Comparison of ENCODE assay signal across 29 cellular contexts in genomic region chr1:48536477-48536876, GRCh38.
A peak's percentile ranks its signal among the peaks of the same experiment; 100 is the strongest.
DNase-seq lines count a peak whose midpoint lies in the region; ATAC-seq lines count a peak whose summit lies in the region.
"Had no signal": no experiment of that assay in that cellular context is flagged by ENCODE, and none has a peak within 500 bp of the region (broad histone marks: within the 10 kb centered on the region; RNA-seq: fewer than 3 reads in every experiment).

No MANE protein-coding gene starts in this region.

- no peak overlapping the region for H3K4me3 ChIP-seq in BLaER1 treated with 17β-estradiol and CSF1 and Interleukin-3, amounts not matched to agents 10 nM and 100 nM
- H3K4me3 ChIP-seq: adrenal gland, esophagus squamous epithelium, heart left ventricle, skin epidermis, transverse colon had no signal

- H4K20me1 ChIP-seq in BLaER1 treated with 17β-estradiol and CSF1 and Interleukin-3, amounts not matched to agents 10 nM and 100 nM: no peaks in the 10 kb centered on the region

- peaks cover 37% of the 10 kb centered on the region for H3K27me3 Mint-ChIP-seq in activated T-helper 17 cell treated with anti-CD3 and anti-CD28 coated beads, Interleukin-2, amount 50 U/mL, for 72 hours
- H3K27me3 Mint-ChIP-seq: stimulated activated memory B cell treated with anti-CD40 and anti-IgM and Interleukin-4, amounts not matched to agents 10 μg/mL and 1 μg/mL and 100 μg/mL, for 72 hours had no signal

- H3K36me3 ChIP-seq in BLaER1 treated with 17β-estradiol and CSF1 and Interleukin-3, amounts not matched to agents 10 nM and 100 nM: no peaks in the 10 kb centered on the region
- H3K36me3 ChIP-seq: adrenal gland, BE2C, esophagus squamous epithelium, heart left ventricle, transverse colon had no signal

- in situ Hi-C loops in G401 (cut with HindIII; ENCODE audit: low sequenced_read_pairs): no loop called here

- peaks cover 0 to 17% (median 12%) of the 10 kb centered on the region in 10 experiments; a peak in 18 of 20 replicates for H3K4me1 ChIP-seq in BLaER1 treated with 17β-estradiol and CSF1 and Interleukin-3, amounts not matched to agents 10 nM and 100 nM
- H3K4me1 ChIP-seq: adrenal gland, BE2C, esophagus squamous epithelium, heart left ventricle, transverse colon had no signal

- H3K36me3 Mint-ChIP-seq in activated T-helper 17 cell treated with anti-CD3 and anti-CD28 coated beads, Interleukin-2, amount 50 U/mL, for 72 hours (ENCODE audit: low read depth): no peaks in the 10 kb centered on the region
- H3K36me3 Mint-ChIP-seq: mesothelial cell of epicardium; stimulated activated memory B cell treated with anti-CD40 and anti-IgM and Interleukin-4, amounts not matched to agents 10 μg/mL and 1 μg/mL and 100 μg/mL, for 72 hours had no signal

- H3K27ac ChIP-seq in BLaER1 treated with 17β-estradiol and CSF1 and Interleukin-3, amounts not matched to agents 10 nM and 100 nM: no peak overlapping the region
- H3K27ac ChIP-seq: adrenal gland, esophagus squamous epithelium, heart left ventricle, RWPE1, skin epidermis, transverse colon had no signal

- ATAC-seq in activated T-helper 17 cell treated with anti-CD3 and anti-CD28 coated beads, Interleukin-2, amount 50 U/mL, for 72 hours (replicated peaks): no peak
- ATAC-seq in HG03097 (IDR thresholded peaks at IDR 0.05; ENCODE audit: low FRiP score, unreplicated experiment) (no peak), HG03460 (IDR thresholded peaks at IDR 0.05; ENCODE audit: unreplicated experiment) (no peak)
- ATAC-seq: activated CD4-positive, CD25-positive, alpha-beta regulatory T cell treated with anti-CD3 and anti-CD28 coated beads, Interleukin-2, amount 50 U/mL, for 24 hours; stimulated activated memory B cell treated with anti-CD40 and anti-IgM and Interleukin-4, amounts not matched to agents 10 μg/mL and 1 μg/mL and 100 μg/mL, for 72 hours had no signal

- H3K4me1 Mint-ChIP-seq in activated T-helper 17 cell treated with anti-CD3 and anti-CD28 coated beads, Interleukin-2, amount 50 U/mL, for 72 hours: no peaks in the 10 kb centered on the region
- H3K4me1 Mint-ChIP-seq: IgD-negative memory B cell; mesothelial cell of epicardium; stimulated activated memory B cell treated with anti-CD40 and anti-IgM and Interleukin-4, amounts not matched to agents 10 μg/mL and 1 μg/mL and 100 μg/mL, for 72 hours had no signal

- H3K9me3 ChIP-seq in BLaER1 treated with 17β-estradiol and CSF1 and Interleukin-3, amounts not matched to agents 10 nM and 100 nM (replicated peaks in 1 of 11): no peaks in the 10 kb centered on the region
- H3K9me3 ChIP-seq: adrenal gland, BE2C, esophagus squamous epithelium, heart left ventricle, SK-N-SH, transverse colon had no signal

- no peak overlapping the region for H3K9ac ChIP-seq in BLaER1 treated with 17β-estradiol and CSF1 and Interleukin-3, amounts not matched to agents 10 nM and 100 nM
- H3K9ac ChIP-seq: SK-N-SH had no signal

- no peak overlapping the region for H3K27ac Mint-ChIP-seq in activated T-helper 17 cell treated with anti-CD3 and anti-CD28 coated beads, Interleukin-2, amount 50 U/mL, for 72 hours
- H3K27ac Mint-ChIP-seq: activated naive CD4-positive, alpha-beta T cell treated with anti-CD3 and anti-CD28 coated beads for 36 hours; dendritic cell treated with granulocyte-macrophage colony-stimulating factor and Interleukin-4, amounts not matched to agents 40 ng/mL and 50 ng/mL, for 4 days; endodermal cell; mesothelial cell of epicardium; stimulated activated memory B cell treated with anti-CD40 and anti-IgM and Interleukin-4, amounts not matched to agents 10 μg/mL and 1 μg/mL and 100 μg/mL, for 72 hours had no signal

- H3K27me3 ChIP-seq in BLaER1 treated with 17β-estradiol and CSF1 and Interleukin-3, amounts not matched to agents 10 nM and 100 nM: no peaks in the 10 kb centered on the region
- H3K27me3 ChIP-seq: adrenal gland, BE2C, transverse colon had no signal

- no peak overlapping the region for H3K4me3 Mint-ChIP-seq in activated T-helper 17 cell treated with anti-CD3 and anti-CD28 coated beads, Interleukin-2, amount 50 U/mL, for 72 hours
- H3K4me3 Mint-ChIP-seq: activated naive CD4-positive, alpha-beta T cell treated with anti-CD3 and anti-CD28 coated beads for 36 hours; dendritic cell treated with granulocyte-macrophage colony-stimulating factor and Interleukin-4, amounts not matched to agents 40 ng/mL and 50 ng/mL, for 4 days; endodermal cell; IgD-negative memory B cell; mesothelial cell of epicardium; stimulated activated memory B cell treated with anti-CD40 and anti-IgM and Interleukin-4, amounts not matched to agents 10 μg/mL and 1 μg/mL and 100 μg/mL, for 72 hours had no signal

- DNase-seq in DMS153 treated with DMSO at 0.1 percent for 48 hours (lab: John Stamatoyannopoulos, UW; ENCODE audit: unreplicated experiment) (peak; percentile 73), NCI-H2029 treated with DMSO at 0.1 percent for 48 hours (lab: John Stamatoyannopoulos, UW) (peak; percentile 99), SHP77 (lab: John Stamatoyannopoulos, UW) (peak; percentile 39 to 48), G401 (ENCODE audit: low spot score) (no peak)
- DNase-seq: activated CD4-positive, alpha-beta T cell treated with anti-CD3 and anti-CD28 coated beads, Interleukin-2, amount 50 U/mL, for 48 hours; activated naive CD4-positive, alpha-beta T cell treated with anti-CD3 and anti-CD28 coated beads for 36 hours; adrenal gland; BE2C; DMS79 treated with DMSO at 0.1 percent for 48 hours; endodermal cell; esophagus squamous epithelium; foreskin melanocyte; heart left ventricle; islet precursor cell; NCI-H1436 treated with DMSO at 0.1 percent for 48 hours; NCI-H82; SK-N-SH; transverse colon had no signal

- H3K9me3 Mint-ChIP-seq in activated T-helper 17 cell treated with anti-CD3 and anti-CD28 coated beads, Interleukin-2, amount 50 U/mL, for 72 hours: no peaks in the 10 kb centered on the region
- H3K9me3 Mint-ChIP-seq: activated naive CD4-positive, alpha-beta T cell treated with anti-CD3 and anti-CD28 coated beads for 36 hours; dendritic cell treated with granulocyte-macrophage colony-stimulating factor and Interleukin-4, amounts not matched to agents 40 ng/mL and 50 ng/mL, for 4 days; endodermal cell; mesothelial cell of epicardium; stimulated activated memory B cell treated with anti-CD40 and anti-IgM and Interleukin-4, amounts not matched to agents 10 μg/mL and 1 μg/mL and 100 μg/mL, for 72 hours had no signal

- peak overlapping the region in 8 of 11 experiments; percentile 27 to 48 (median 42); a peak in 12 of 22 replicates for H3K4me2 ChIP-seq in BLaER1 treated with 17β-estradiol and CSF1 and Interleukin-3, amounts not matched to agents 10 nM and 100 nM
- H3K4me2 ChIP-seq: SK-N-SH had no signal
